Comparison of ENCODE assay signal across 29 cellular contexts in the genomic region with DNA sequence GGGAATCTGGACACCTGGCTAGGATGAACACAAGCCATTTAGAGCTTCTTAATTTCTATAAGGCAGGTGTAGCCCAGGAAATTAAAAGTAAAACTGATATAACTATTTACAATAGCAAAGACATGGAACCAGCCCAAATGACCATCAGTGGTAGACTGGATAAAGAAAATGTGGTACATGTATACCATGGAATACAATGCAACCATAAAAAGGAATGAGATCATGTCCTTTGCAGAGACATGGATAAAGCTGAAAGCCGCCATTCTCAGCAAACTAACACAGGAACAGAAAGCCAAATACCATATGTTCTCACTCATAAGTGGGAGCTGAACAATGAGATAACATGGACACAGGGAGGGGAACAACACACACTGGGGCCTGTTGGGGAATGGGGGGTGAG. TPM values are rescaled to one million over a fixed set of nuclear protein-coding genes. Genes with fewer than 3 reads are reported as not detected.
"Had no signal": no experiment of that assay in that cellular context is flagged by ENCODE, and none has a peak within 500 bp of the region (broad histone marks: within the 10 kb centered on the region; RNA-seq: fewer than 3 reads in every experiment).

No MANE protein-coding gene starts in this region.

- H3K9me3 ChIP-seq: colonic mucosa, esophagus muscularis mucosa, esophagus squamous epithelium, gastrocnemius medialis, gastroesophageal sphincter, heart left ventricle, heart right ventricle had no signal

- H3K27me3 ChIP-seq: colonic mucosa, dorsolateral prefrontal cortex, gastrocnemius medialis had no signal

- H3K27ac ChIP-seq: colonic mucosa, coronary artery, dorsolateral prefrontal cortex, epithelial cell of prostate, esophagus muscularis mucosa, esophagus squamous epithelium, foreskin keratinocyte, gastrocnemius medialis, gastroesophageal sphincter, heart left ventricle, heart right ventricle had no signal

- H3K4me3 ChIP-seq: colonic mucosa, coronary artery, dorsolateral prefrontal cortex, esophagus muscularis mucosa, esophagus squamous epithelium, gastrocnemius medialis, gastroesophageal sphincter, heart left ventricle, heart right ventricle had no signal

- DNase-seq: colonic mucosa; cortex of kidney; dermis blood vessel endothelial cell; dorsolateral prefrontal cortex; effector CD4-positive, alpha-beta T cell; effector CD8-positive, alpha-beta T cell; effector memory CD4-positive, alpha-beta T cell; effector memory CD8-positive, alpha-beta T cell; endodermal cell; erythroblast; esophagus squamous epithelium; foreskin fibroblast; foreskin keratinocyte; foreskin melanocyte; gastrocnemius medialis; glutamatergic neuron; head of caudate nucleus; heart left ventricle; heart right ventricle had no signal

- ATAC-seq: effector memory CD8-positive, alpha-beta T cell; esophagus mucosa; foreskin keratinocyte; gastrocnemius medialis; gastroesophageal sphincter; heart left ventricle; heart right ventricle had no signal

- H3K36me3 ChIP-seq: colonic mucosa, esophagus muscularis mucosa, esophagus squamous epithelium, gastrocnemius medialis, gastroesophageal sphincter, heart left ventricle, heart right ventricle had no signal

- H3K4me1 ChIP-seq: colonic mucosa, esophagus muscularis mucosa, esophagus squamous epithelium, foreskin keratinocyte, gastrocnemius medialis, gastroesophageal sphincter, heart left ventricle, heart right ventricle had no signal

RNA-seq across cellular contexts. Expression of a gene that starts 25.5 kb away (rescaled TPM):
- total RNA-seq: dermis blood vessel endothelial cell, dermis microvascular lymphatic vessel endothelial cell, endodermal cell, endothelial cell of umbilical vein, esophagus mucosa, esophagus muscularis mucosa, fibroblast of lung, fibroblast of villous mesenchyme, gastrocnemius medialis, gastroesophageal sphincter, heart left ventricle, heart right ventricle had no signal
- polyA plus RNA-seq: fibroblast of lung, heart left ventricle, heart right ventricle had no signal

RNA-seq across cellular contexts. Expression of a gene that starts 52.9 kb away (rescaled TPM):
- total RNA-seq: dermis blood vessel endothelial cell, dermis microvascular lymphatic vessel endothelial cell, endodermal cell, endothelial cell of umbilical vein, esophagus mucosa, esophagus squamous epithelium, fibroblast of lung, fibroblast of villous mesenchyme, foreskin keratinocyte, glomerular endothelial cell had no signal
- polyA plus RNA-seq: endothelial cell of umbilical vein, fibroblast of lung, foreskin keratinocyte had no signal
